In genomic region chrX:2875798-2876399, GRCh38 we compare ENCODE assay signal across 10 cellular contexts. TPM values are rescaled to one million over a fixed set of nuclear protein-coding genes. Genes with fewer than 3 reads are reported as not detected.
DNase-seq lines count a peak whose midpoint lies in the region; ATAC-seq and TF ChIP-seq lines count a peak whose summit lies in the region.
"Had no signal": no experiment of that assay in that cellular context is flagged by ENCODE, and none has a peak within 500 bp of the region (broad histone marks: within the 10 kb centered on the region; RNA-seq: fewer than 3 reads in every experiment).

No MANE protein-coding gene starts in this region.

- no peak overlapping the region for H3K27ac ChIP-seq in C4-2B

- TF ChIP-seq POLR2A in GM18505 (IDR thresholded peaks at IDR 0.05; ENCODE audit: borderline replicate concordance, extremely low read depth, insufficient read depth, insufficient read length), result no peak

- ATAC-seq in GM21423 (IDR thresholded peaks at IDR 0.05; ENCODE audit: unreplicated experiment) (no peak), GM18505 (IDR thresholded peaks at IDR 0.05; ENCODE audit: unreplicated experiment) (no peak), HG02798 (IDR thresholded peaks at IDR 0.05; ENCODE audit: poor library complexity, unreplicated experiment) (no peak)
- ATAC-seq: activated CD8-positive, alpha-beta T cell treated with anti-CD3 and anti-CD28 coated beads, Interleukin-2, amount 10 ng/mL, durations not matched to agents 7 days and 5 days had no signal

- no peaks in the 10 kb centered on the region for H3K36me3 ChIP-seq in kidney epithelial cell (ENCODE audit: control insufficient read depth, insufficient read depth, low read length)

- TF ChIP-seq CTCF in C4-2B (conservative IDR thresholded peaks at IDR 0.05), result peak; percentile 55
- peak; percentile 52 for TF ChIP-seq CTCF in kidney epithelial cell (IDR thresholded peaks at IDR 0.05; ENCODE audit: insufficient read depth, low read length, poor library complexity, severe bottlenecking)

- no peak overlapping the region for H3K4me3 ChIP-seq in kidney epithelial cell (ENCODE audit: low read depth, low read length)

- no peaks in the 10 kb centered on the region for H3K27me3 ChIP-seq in kidney epithelial cell (ENCODE audit: control insufficient read depth, insufficient read depth, low read length)

- DNase-seq in HCEC 1CT (peak; percentile 3), SW480 (ENCODE audit: low spot score) (peak; percentile 44), kidney epithelial cell (ENCODE audit: low read depth) (no peak), NCI-H2196 treated with DMSO at 0.1 percent for 48 hours (lab: John Stamatoyannopoulos, UW; ENCODE audit: unreplicated experiment) (no peak)
- DNase-seq: activated CD8-positive, alpha-beta T cell treated with anti-CD3 and anti-CD28 coated beads, Interleukin-2, amount 10 ng/mL, durations not matched to agents 7 days and 5 days; mesenchymal stem cell had no signal

RNA-seq across cellular contexts. Expression of gene GYG2, which starts 47.2 kb away (rescaled TPM):
- total RNA-seq in kidney epithelial cell, result 2.2 and 2.5 TPM in 2 replicates
- total RNA-seq: activated CD8-positive, alpha-beta T cell treated with anti-CD3 and anti-CD28 coated beads, Interleukin-2, amount 10 ng/mL, durations not matched to agents 7 days and 5 days had no signal

RNA-seq across cellular contexts. Expression of gene ARSD, which starts 53.2 kb away (rescaled TPM):
- 25.8 and 30.9 TPM in 2 replicates for total RNA-seq in kidney epithelial cell

Comparison
In these comparisons a context has a peak if more than half of its experiments do, and no peak if none do; other contexts are left out.
1. DNase-seq: peak in HCEC 1CT (single experiment) and SW480 (single experiment); none in kidney epithelial cell (single experiment) and NCI-H2196 treated with DMSO at 0.1 percent for 48 hours (single experiment).